In the genomic region with DNA sequence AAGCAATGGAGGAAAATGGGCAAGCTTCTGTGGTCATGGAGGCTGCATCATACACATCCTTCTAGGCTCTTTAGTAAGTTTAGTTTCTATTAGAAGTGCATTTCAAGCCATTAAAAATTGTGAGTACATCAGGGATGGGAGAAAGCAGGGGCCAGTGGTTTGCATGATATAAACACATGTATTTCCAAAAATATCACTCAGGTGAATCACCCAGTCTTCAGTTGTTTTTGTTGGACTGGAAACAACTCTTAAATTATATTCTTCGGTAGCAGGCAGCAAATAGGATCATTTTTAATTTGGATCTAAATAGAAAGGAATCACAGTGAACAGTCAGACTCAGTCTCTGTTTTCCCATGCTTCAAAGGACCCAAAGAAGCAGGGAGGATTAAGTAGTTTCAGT, we compare ENCODE assay signal across 15 cellular contexts.
"Had no signal": no experiment of that assay in that cellular context is flagged by ENCODE, and none has a peak within 500 bp of the region (broad histone marks: within the 10 kb centered on the region; RNA-seq: fewer than 3 reads in every experiment).

No MANE protein-coding gene starts in this region.

- H3K27ac ChIP-seq: heart left ventricle, left ventricle myocardium inferior, parathyroid adenoma, thyroid gland, vagina had no signal

- ATAC-seq: activated naive CD4-positive, alpha-beta T cell treated with anti-CD3 and anti-CD28 coated beads, Interleukin-2, amount 50 U/mL, for 72 hours; heart left ventricle had no signal

- H3K9me3 ChIP-seq: thyroid gland, vagina had no signal

- H3K79me2 ChIP-seq: parathyroid adenoma had no signal

- H3K36me3 ChIP-seq: heart left ventricle, left ventricle myocardium inferior, thyroid gland, vagina had no signal

- H3K27me3 ChIP-seq: heart left ventricle, thyroid gland, vagina had no signal

- FAIRE-seq: bronchial epithelial cell, small intestine had no signal

- H3K4me1 ChIP-seq: heart left ventricle, left ventricle myocardium inferior, parathyroid adenoma, thyroid gland, vagina had no signal

- H2AFZ ChIP-seq: parathyroid adenoma had no signal

- H3K9ac ChIP-seq: parathyroid adenoma had no signal

- DNase-seq: activated CD4-positive, alpha-beta T cell treated with anti-CD3 and anti-CD28 coated beads, Interleukin-2, amount 50 U/mL, for 1 hour; activated effector memory CD4-positive, alpha-beta T cell treated with Interleukin-2 at 50 U/mL for 16 hours; amniotic stem cell; foreskin melanocyte; heart left ventricle; islet precursor cell; left ventricle myocardium inferior; mesendoderm; retina; small intestine; thyroid gland had no signal

- H3K4me3 ChIP-seq: heart left ventricle, left ventricle myocardium inferior, thyroid gland, vagina had no signal
